ENCODE assay signal across 17 cellular contexts in genomic region chr17:3531266-3532101, GRCh38. TPM values are rescaled to one million over a fixed set of nuclear protein-coding genes. Genes with fewer than 3 reads are reported as not detected.
DNase-seq lines count a peak whose midpoint lies in the region; ATAC-seq and TF ChIP-seq lines count a peak whose summit lies in the region.
"Had no signal": no experiment of that assay in that cellular context is flagged by ENCODE, and none has a peak within 500 bp of the region (broad histone marks: within the 10 kb centered on the region; RNA-seq: fewer than 3 reads in every experiment).

No MANE protein-coding gene starts in this region.

- H3K4me1 ChIP-seq in sigmoid colon (peaks cover 0 to 7% (median 4%) of the 10 kb centered on the region in 4 donors), MM.1S (ENCODE audit: low read length) (no peaks in the 10 kb centered on the region)

- H4K20me1 ChIP-seq in MM.1S (ENCODE audit: insufficient read depth, low read length) = no peaks in the 10 kb centered on the region

- no peaks in the 10 kb centered on the region for H3K9me2 ChIP-seq in MM.1S (replicated peaks; ENCODE audit: insufficient read depth, low read length)

- no peak for TF ChIP-seq POLR2A in sigmoid colon (IDR thresholded peaks at IDR 0.05)

- TF ChIP-seq CTCF in sigmoid colon (IDR thresholded peaks at IDR 0.05) (no peak), MM.1S (IDR thresholded peaks at IDR 0.05; ENCODE audit: low read length) (no peak)

- no peaks in the 10 kb centered on the region for H3F3A ChIP-seq in MM.1S (ENCODE audit: insufficient read depth, low read length)

- intact Hi-C loops in sigmoid colon (cut with DNase I) = loop anchor here (10.0 kb wide), 1 partner anchor 57 kb away; the partner anchor contains the start of genes ASPA and SPATA22

- H3K9ac ChIP-seq in MM.1S (ENCODE audit: low read length) = no peak overlapping the region

- H3K4me3 ChIP-seq in sigmoid colon = no peak overlapping the region
- no peak overlapping the region for H3K4me3 ChIP-seq in MM.1S (ENCODE audit: low read length)
- H3K4me3 ChIP-seq: stomach had no signal

- H3K27me3 ChIP-seq in sigmoid colon (peaks cover 2 to 30% (median 14%) of the 10 kb centered on the region in 3 donors), MM.1S (replicated peaks; ENCODE audit: insufficient read depth, low read length) (no peaks in the 10 kb centered on the region)

- H3K4me2 ChIP-seq in MM.1S (ENCODE audit: low read depth, low read length) = no peak overlapping the region

- H3K36me3 ChIP-seq in sigmoid colon (no peaks in the 10 kb centered on the region), MM.1S (replicated peaks; ENCODE audit: insufficient read depth, low read length) (peaks cover 5% of the 10 kb centered on the region; the same call in 1 of the 2 replicates)
- H3K36me3 ChIP-seq: stomach had no signal

- TF ChIP-seq EP300 in sigmoid colon (IDR thresholded peaks at IDR 0.05) = no peak

- WGBS in sigmoid colon, 2 donors = 86 to 88% methylated on average over 21 of the region's 21 CpGs

- DNase-seq in M059J (ENCODE audit: low read depth) (peak; percentile 18), epidermal melanocyte (ENCODE audit: insufficient read length, low spot score) (peak; percentile 93), medulla oblongata (ENCODE audit: extremely low spot score) (peak; percentile 98), sigmoid colon (peak; percentile 71), MM.1S (no peak)
- DNase-seq in stimulated activated CD8-positive, alpha-beta memory T cell treated with anti-CD3 and anti-CD28 coated beads, Interleukin-4, amount 100 ng/mL, for 48 hours = no peak
- DNase-seq: activated effector memory CD4-positive, alpha-beta T cell treated with anti-CD3 and anti-CD28 coated beads, Interleukin-2, amount 50 U/mL, for 16 hours; Calu3; kidney glomerular epithelial cell; naive thymus-derived CD4-positive, alpha-beta T cell; NCI-H1436; NCI-H446; stomach had no signal

- peak overlapping the region; percentile 34 to 67 (median 44) for H3K27ac ChIP-seq in sigmoid colon
- H3K27ac ChIP-seq in MM.1S (ENCODE audit: low read length) = no peak overlapping the region
- H3K27ac ChIP-seq: VCaP had no signal

- no peaks in the 10 kb centered on the region for H3K9me3 ChIP-seq in sigmoid colon
- H3K9me3 ChIP-seq in MM.1S (replicated peaks; ENCODE audit: insufficient read depth, low read length) = no peaks in the 10 kb centered on the region
- H3K9me3 ChIP-seq: stomach had no signal

- H2AFZ ChIP-seq in MM.1S (ENCODE audit: low read length) = no peak overlapping the region

- ATAC-seq in HG02973 (IDR thresholded peaks at IDR 0.05; ENCODE audit: unreplicated experiment) = no peak
- no peak for ATAC-seq in HG03196 (IDR thresholded peaks at IDR 0.05; ENCODE audit: unreplicated experiment)
- ATAC-seq: naive thymus-derived CD4-positive, alpha-beta T cell had no signal

- no peaks in the 10 kb centered on the region for H3K79me2 ChIP-seq in MM.1S (ENCODE audit: low read length)

RNA-seq across cellular contexts. Expression of gene TRPV3, which starts 26.1 kb away (rescaled TPM):
- 0.66 and 1.4 TPM in 2 replicates for total RNA-seq in M059J (2014; rRNA removed; shearing (Covaris generic))
- total RNA-seq in sigmoid colon = 1 to 10 TPM in 1 of 4 donors, under 1 TPM in 3; 0.14 to 3.3 (median 0.26) TPM
- 1 to 10 TPM; 1.8 to 3.2 (median 3.1) TPM for polyA plus RNA-seq in sigmoid colon
- polyA plus RNA-seq: naive thymus-derived CD4-positive, alpha-beta T cell had no signal

RNA-seq across cellular contexts. Expression of gene ASPA, which starts 55.7 kb away (rescaled TPM):
- not detected in 2 replicates for total RNA-seq in M059J (2014; rRNA removed; shearing (Covaris generic))
- 1 to 10 TPM in 3 of 4 donors, under 1 TPM in 1; 0.95 to 8.0 (median 2.9) TPM for total RNA-seq in sigmoid colon
- polyA plus RNA-seq in sigmoid colon = 1 to 10 TPM in 2 of 3 donors, under 1 TPM in 1; 0.69 to 1.8 (median 1.1) TPM
- total RNA-seq: Calu3; glomerular endothelial cell; naive thymus-derived CD4-positive, alpha-beta T cell had no signal
- polyA plus RNA-seq: naive thymus-derived CD4-positive, alpha-beta T cell had no signal

RNA-seq across cellular contexts. Expression of gene SPATA22, which starts 59.9 kb away (rescaled TPM):
- total RNA-seq in M059J (2014; rRNA removed; shearing (Covaris generic)) = not detected in 2 replicates
- total RNA-seq in sigmoid colon = under 1 TPM in 2 of 4 donors, not detected in 2; 0.36 to 0.55 TPM
- polyA plus RNA-seq in sigmoid colon = under 1 TPM in 1 of 3 donors, not detected in 2; 0.06 TPM
- total RNA-seq: Calu3, glomerular endothelial cell had no signal
- polyA plus RNA-seq: naive thymus-derived CD4-positive, alpha-beta T cell had no signal

Comparison
In these comparisons a context has a peak if more than half of its experiments do, and no peak if none do; other contexts are left out.
1. DNase-seq: peak in M059J (single experiment), epidermal melanocyte (single experiment), medulla oblongata (single experiment) and sigmoid colon (single experiment); none in MM.1S (single experiment) and stimulated activated CD8-positive, alpha-beta memory T cell treated with anti-CD3 and anti-CD28 coated beads, Interleukin-4, amount 100 ng/mL, for 48 hours (single experiment).